10 cellular contexts compared by ENCODE assay signal in genomic region chr10:121910673-121911420, GRCh38. TPM values are rescaled to one million over a fixed set of nuclear protein-coding genes. Genes with fewer than 3 reads are reported as not detected.
DNase-seq lines count a peak whose midpoint lies in the region; ATAC-seq, FAIRE-seq and TF ChIP-seq lines count a peak whose summit lies in the region.
"Had no signal": no experiment of that assay in that cellular context is flagged by ENCODE, and none has a peak within 500 bp of the region (broad histone marks: within the 10 kb centered on the region; RNA-seq: fewer than 3 reads in every experiment).

No MANE protein-coding gene starts in this region.

- H3K4me1 Mint-ChIP-seq in CD4-positive, alpha-beta T cell (ENCODE audit: low read depth): no peaks in the 10 kb centered on the region

- H3K36me3 Mint-ChIP-seq in CD4-positive, alpha-beta T cell (ENCODE audit: low read depth): peaks cover 63% of the 10 kb centered on the region

- no peak for TF ChIP-seq CTCF in CD4-positive, alpha-beta T cell (IDR thresholded peaks at IDR 0.05)

- peak overlapping the region; percentile 32 for H3K27ac Mint-ChIP-seq in CD4-positive, alpha-beta T cell

- no peak overlapping the region for H3K27ac ChIP-seq in CD4-positive, alpha-beta T cell (ENCODE audit: low read depth, low read length)
- peak overlapping the region; percentile 75 for H3K27ac ChIP-seq in layer of hippocampus (ENCODE audit: low read depth, low read length)

- no peak for DNase-seq in CD4-positive, alpha-beta T cell
- DNase-seq in RCC 7860 (ENCODE audit: low spot score) (peak; percentile 62), G401 (ENCODE audit: low spot score) (no peak), ecto neural progenitor cell (ENCODE audit: low spot score) (no peak)
- DNase-seq: cortex of kidney, KG1 had no signal

- FAIRE-seq in RCC 7860 (lab: Jason Lieb, UNC): peak; percentile 85

- POLR2A ChIA-PET in CD4-positive, alpha-beta T cell (lab: Charles Lee): no interaction called here

- H3K9me3 Mint-ChIP-seq in CD4-positive, alpha-beta T cell: no peaks in the 10 kb centered on the region

- intact Hi-C loops in CD4-positive, alpha-beta T cell (cut with DNase I, micrococcal nuclease): no loop called here

- CTCF ChIA-PET in CD4-positive, alpha-beta T cell (lab: Charles Lee): interaction anchor here (0.8 kb wide), 1 partner anchor 10 kb away, joined by 5 read pairs; no protein-coding TSS in a partner anchor

- no peak for ATAC-seq in CD4-positive, alpha-beta T cell (ENCODE audit: poor library complexity)
- ATAC-seq in GM19351 (IDR thresholded peaks at IDR 0.05; ENCODE audit: unreplicated experiment): peak; percentile 82
- no peak for ATAC-seq in GM21619 (IDR thresholded peaks at IDR 0.05; ENCODE audit: unreplicated experiment)
- ATAC-seq in HG03175 (IDR thresholded peaks at IDR 0.05; ENCODE audit: unreplicated experiment): no peak

- H3K27me3 ChIP-seq in CD4-positive, alpha-beta T cell (ENCODE audit: control insufficient read depth, insufficient read depth, low read length): no peaks in the 10 kb centered on the region
- H3K27me3 ChIP-seq in layer of hippocampus (ENCODE audit: control insufficient read depth, insufficient read depth, low read length): no peaks in the 10 kb centered on the region

- H3K4me3 Mint-ChIP-seq in CD4-positive, alpha-beta T cell: no peak overlapping the region

- no peaks in the 10 kb centered on the region for H3K27me3 Mint-ChIP-seq in CD4-positive, alpha-beta T cell

- H3K9me3 ChIP-seq in CD4-positive, alpha-beta T cell (ENCODE audit: control insufficient read depth, low read length): no peaks in the 10 kb centered on the region

- in situ Hi-C loops in G401 (cut with HindIII; ENCODE audit: low sequenced_read_pairs): no loop called here

RNA-seq across cellular contexts. Expression of gene ATE1, which starts 17.0 kb away (rescaled TPM):
- 10 to 100 TPM; 18.5 to 20.9 TPM for total RNA-seq in CD4-positive, alpha-beta T cell
- total RNA-seq in G401 (2014; rRNA removed; shearing (Covaris generic)): 35.6 and 58.1 TPM in 2 replicates
